Comparison of ENCODE assay signal across 18 cellular contexts in the genomic region with DNA sequence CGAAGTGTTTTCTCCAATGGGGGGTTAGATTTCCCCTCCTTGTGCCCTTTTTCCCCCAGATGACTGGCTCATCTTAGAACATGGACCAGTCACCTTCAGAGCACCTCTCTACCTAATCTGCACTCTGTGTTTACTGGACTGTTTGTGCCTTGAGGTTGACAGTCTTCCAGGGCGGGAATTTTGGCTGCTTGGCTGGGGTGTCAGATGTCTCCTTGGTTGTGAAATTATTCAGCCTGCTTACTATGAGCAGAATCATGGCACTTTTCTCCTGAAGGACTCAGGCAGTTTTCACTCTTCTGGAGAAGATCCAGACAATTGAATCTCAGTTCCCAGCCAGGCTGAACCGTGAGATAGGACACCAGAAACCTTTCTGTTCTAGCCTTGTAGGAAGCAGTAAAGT.
DNase-seq lines count a peak whose midpoint lies in the region; ATAC-seq and TF ChIP-seq lines count a peak whose summit lies in the region.
"Had no signal": no experiment of that assay in that cellular context is flagged by ENCODE, and none has a peak within 500 bp of the region (broad histone marks: within the 10 kb centered on the region; RNA-seq: fewer than 3 reads in every experiment).

No MANE protein-coding gene starts in this region.

- no peaks in the 10 kb centered on the region for H3K27me3 ChIP-seq in right atrium auricular region
- no peaks in the 10 kb centered on the region for H3K27me3 ChIP-seq in psoas muscle (ENCODE audit: insufficient read depth in 3 of 3, low read length in 2 of 3)
- H3K27me3 ChIP-seq: neutrophil had no signal

- in situ Hi-C loops in G401 (cut with HindIII; ENCODE audit: low sequenced_read_pairs) = no loop called here

- peaks cover 0 to 25% of the 10 kb centered on the region in 2 donors for H3K4me1 ChIP-seq in right atrium auricular region
- peaks cover 38% of the 10 kb centered on the region for H3K4me1 ChIP-seq in psoas muscle

- H3K4me3 ChIP-seq in cardiac fibroblast (replicated peaks in 1 of 2; ENCODE audit: low read depth in 2 of 2, low read length in 2 of 2) = no peak overlapping the region
- no peak overlapping the region for H3K4me3 ChIP-seq in right atrium auricular region
- H3K4me3 ChIP-seq in psoas muscle = no peak overlapping the region

- peak; percentile 80 to 95 (median 90) for ATAC-seq in psoas muscle
- ATAC-seq in HG03045 (IDR thresholded peaks at IDR 0.05; ENCODE audit: unreplicated experiment) = no peak
- ATAC-seq in GM18858 (IDR thresholded peaks at IDR 0.05; ENCODE audit: unreplicated experiment) = no peak
- no peak for ATAC-seq in HG02571 (IDR thresholded peaks at IDR 0.05; ENCODE audit: unreplicated experiment)
- ATAC-seq: activated CD4-positive, alpha-beta T cell treated with anti-CD3 and anti-CD28 coated beads for 36 hours had no signal

- DNase-seq in G401 (ENCODE audit: low spot score) (peak; percentile 87), cardiac fibroblast (ENCODE audit: low read depth in 2 of 2) (peak; percentile 38 to 72), right atrium auricular region (ENCODE audit: low spot score) (peak; percentile 71), psoas muscle (peak; percentile 60 to 86), HT-29 (ENCODE audit: low spot score) (no peak)
- DNase-seq: activated CD4-positive, alpha-beta T cell treated with anti-CD3 and anti-CD28 coated beads for 36 hours; activated naive CD8-positive, alpha-beta T cell treated with anti-CD3 and anti-CD28 coated beads, Interleukin-2, amount 10 ng/mL, durations not matched to agents 7 days and 5 days; erythroblast; KG1; mesendoderm; NCI-H1105 treated with DMSO at 0.1 percent for 48 hours; NCI-H2227 treated with DMSO at 0.1 percent for 48 hours; SIG-M5; stimulated activated CD4-positive, alpha-beta T cell treated with anti-CD3 and anti-CD28 coated beads, Interleukin-15, amount 100 ng/mL, for 24 hours had no signal

- TF ChIP-seq CTCF in cardiac fibroblast (IDR thresholded peaks at IDR 0.05; ENCODE audit: low read depth, low read length) (no peak), right atrium auricular region (IDR thresholded peaks at IDR 0.05) (no peak), psoas muscle (IDR thresholded peaks at IDR 0.05) (no peak)

- peak overlapping the region; percentile 12 to 34 for H3K27ac ChIP-seq in right atrium auricular region
- peak overlapping the region; percentile 73 for H3K27ac ChIP-seq in psoas muscle
- H3K27ac ChIP-seq: neutrophil had no signal

- H3K9me3 ChIP-seq in right atrium auricular region (no peaks in the 10 kb centered on the region), psoas muscle (no peaks in the 10 kb centered on the region)
- H3K9me3 ChIP-seq: neutrophil had no signal

- intact Hi-C loops in psoas muscle (cut with DNase I) = no loop called here

- 19 to 32% (median 30%) methylated on average over 3 of the region's 3 CpGs for WGBS in psoas muscle, 3 donors

- H3K36me3 ChIP-seq in right atrium auricular region (no peaks in the 10 kb centered on the region), psoas muscle (ENCODE audit: insufficient read depth in 1 of 2, low read depth in 1 of 2) (peaks cover 0 to 9% of the 10 kb centered on the region in 2 donors)

Comparison
In these comparisons a context has a peak if more than half of its experiments do, and no peak if none do; other contexts are left out.
1. ATAC-seq: peak in psoas muscle (4 of 4); none in HG03045 (single experiment), GM18858 (single experiment) and HG02571 (single experiment).